ENCODE assay signal across 11 cellular contexts in genomic region chr7:33774762-33775523, GRCh38.
DNase-seq lines count a peak whose midpoint lies in the region; ATAC-seq and TF ChIP-seq lines count a peak whose summit lies in the region.
"Had no signal": no experiment of that assay in that cellular context is flagged by ENCODE, and none has a peak within 500 bp of the region (broad histone marks: within the 10 kb centered on the region; RNA-seq: fewer than 3 reads in every experiment).

No MANE protein-coding gene starts in this region.

- H2AFZ ChIP-seq in mesenchymal stem cell (ENCODE audit: low read depth, low read length): no peak overlapping the region

- CTCF ChIA-PET in AG04450 (lab: Charles Lee) (interaction anchor here (0.8 kb wide), 1 partner anchor 33 kb away, joined by 3 read pairs; no protein-coding TSS in a partner anchor), RWPE1 (lab: Yijun Ruan, JAX) (no interaction called here)

- ATAC-seq in HG02885 (IDR thresholded peaks at IDR 0.05; ENCODE audit: poor library complexity, unreplicated experiment) (no peak), GM19328 (IDR thresholded peaks at IDR 0.05; ENCODE audit: unreplicated experiment) (no peak)

- H3K4me3 ChIP-seq in AG04450 (ENCODE audit: low read depth, low read length): no peak overlapping the region
- no peak overlapping the region for H3K4me3 ChIP-seq in epithelial cell of proximal tubule (ENCODE audit: low read depth, low read length)
- H3K4me3 ChIP-seq in mesenchymal stem cell (ENCODE audit: insufficient read depth in 1 of 2, low read depth in 1 of 2, low read length in 2 of 2): no peak overlapping the region
- H3K4me3 ChIP-seq: dorsolateral prefrontal cortex had no signal

- no peak overlapping the region for H3K27ac ChIP-seq in AG04450 (ENCODE audit: low read depth, low read length)
- no peak overlapping the region for H3K27ac ChIP-seq in mesenchymal stem cell (ENCODE audit: low read length, poor library complexity, severe bottlenecking)
- H3K27ac ChIP-seq in RWPE1: no peak overlapping the region

- DNase-seq in AG04450 (ENCODE audit: low read depth, low spot score) (peak; percentile 26), NCI-H1092 (lab: John Stamatoyannopoulos, UW) (peak; percentile 35), epithelial cell of proximal tubule (ENCODE audit: low read depth) (peak; percentile 25), mesenchymal stem cell (peak; percentile 59), NCI-H526 (lab: John Stamatoyannopoulos, UW) (no peak), RWPE1 (ENCODE audit: low spot score) (no peak)
- DNase-seq: CD4-positive, alpha-beta memory T cell; KG1 had no signal

- no peak overlapping the region for H3K23ac ChIP-seq in mesenchymal stem cell (ENCODE audit: low read length in 2 of 2)

- H3K4me2 ChIP-seq in mesenchymal stem cell (ENCODE audit: low read length, poor library complexity, severe bottlenecking): no peak overlapping the region

- H2AK5ac ChIP-seq in mesenchymal stem cell (ENCODE audit: low read length, severe bottlenecking): no peak overlapping the region

- no peak overlapping the region for H3K4ac ChIP-seq in mesenchymal stem cell (ENCODE audit: low read depth in 1 of 2, low read length in 2 of 2)

- H3K36me3 ChIP-seq in mesenchymal stem cell (ENCODE audit: control insufficient read depth in 1 of 2, insufficient read depth in 2 of 2, low read depth in 1 of 2, low read length in 2 of 2): no peaks in the 10 kb centered on the region

- no peak overlapping the region for H2BK15ac ChIP-seq in mesenchymal stem cell (ENCODE audit: low read depth, poor library complexity, severe bottlenecking)

- H3K79me1 ChIP-seq in mesenchymal stem cell (replicated peaks; ENCODE audit: low read length, poor library complexity, severe bottlenecking): no peaks in the 10 kb centered on the region

- no peak overlapping the region for H3K18ac ChIP-seq in mesenchymal stem cell (ENCODE audit: low read depth in 1 of 2, low read length in 2 of 2)

- no peaks in the 10 kb centered on the region for H3K4me1 ChIP-seq in mesenchymal stem cell (ENCODE audit: control insufficient read depth, insufficient read depth, low read depth, low read length)

- H2BK12ac ChIP-seq in mesenchymal stem cell (ENCODE audit: low read length in 2 of 2): no peak overlapping the region

- peak overlapping the region; percentile 45 for H3K9ac ChIP-seq in mesenchymal stem cell (ENCODE audit: low read length)

- WGBS in mesenchymal stem cell: 53% methylated on average over 3 of the region's 6 CpGs

- no peaks in the 10 kb centered on the region for H3K9me3 ChIP-seq in AG04450 (ENCODE audit: control insufficient read depth, insufficient read depth, low read length)
- H3K9me3 ChIP-seq in mesenchymal stem cell (ENCODE audit: control insufficient read depth, low read length): no peaks in the 10 kb centered on the region

- no peak for TF ChIP-seq CTCF in AG04450 (IDR thresholded peaks at IDR 0.05; ENCODE audit: low read depth, low read length)
- no peak for TF ChIP-seq CTCF in epithelial cell of proximal tubule (conservative IDR thresholded peaks at IDR 0.05; ENCODE audit: low read depth, low read length)
- no peak for TF ChIP-seq CTCF in RWPE1 (conservative IDR thresholded peaks at IDR 0.05; ENCODE audit: low read depth)

- H2BK120ac ChIP-seq in mesenchymal stem cell (ENCODE audit: low read depth, low read length): no peak overlapping the region

- H4K8ac ChIP-seq in mesenchymal stem cell (ENCODE audit: low read length): no peak overlapping the region

- H3K27me3 ChIP-seq in AG04450 (ENCODE audit: control insufficient read depth, insufficient read depth, low read length) (peaks cover 2% of the 10 kb centered on the region), mesenchymal stem cell (ENCODE audit: control insufficient read depth in 1 of 2, insufficient read depth in 1 of 2, low read length in 2 of 2) (no peaks in the 10 kb centered on the region)
- H3K27me3 ChIP-seq: dorsolateral prefrontal cortex had no signal

- H2BK5ac ChIP-seq in mesenchymal stem cell (ENCODE audit: low read depth, low read length, poor library complexity, severe bottlenecking): no peak overlapping the region

- no peak overlapping the region for H4K91ac ChIP-seq in mesenchymal stem cell (ENCODE audit: low read length)

- POLR2A ChIA-PET in AG04450 (lab: Yijun Ruan, JAX): no interaction called here
- POLR2A ChIA-PET in RWPE1 (lab: Yijun Ruan, JAX; ENCODE audit: low non-redundant PET): no interaction called here

- no peak overlapping the region for H3K14ac ChIP-seq in mesenchymal stem cell (ENCODE audit: low read length in 2 of 2)

Comparison
In these comparisons a context has a peak if more than half of its experiments do, and no peak if none do; other contexts are left out.
1. DNase-seq: peak in AG04450 (single experiment), NCI-H1092 (single experiment), epithelial cell of proximal tubule (single experiment) and mesenchymal stem cell (single experiment); none in NCI-H526 (0 of 2) and RWPE1 (single experiment).